ENCODE assay signal across 17 cellular contexts in genomic region chr9:125906144-125906543, GRCh38.
A peak's percentile ranks its signal among the peaks of the same experiment; 100 is the strongest.
DNase-seq lines count a peak whose midpoint lies in the region; ATAC-seq and TF ChIP-seq lines count a peak whose summit lies in the region.
"Had no signal": no experiment of that assay in that cellular context is flagged by ENCODE, and none has a peak within 500 bp of the region (broad histone marks: within the 10 kb centered on the region; RNA-seq: fewer than 3 reads in every experiment).

No MANE protein-coding gene starts in this region.

- POLR2A ChIA-PET in HEK293T (lab: Yijun Ruan, JAX): no interaction called here

- no peak for ATAC-seq in GM18907 (IDR thresholded peaks at IDR 0.05; ENCODE audit: unreplicated experiment)
- ATAC-seq: activated CD4-positive, alpha-beta T cell treated with anti-CD3 and anti-CD28 coated beads for 36 hours; GM23338; left colon had no signal

- peak; percentile 48 for DNase-seq in AG08395 (ENCODE audit: low spot score)
- no peak for DNase-seq in HEK293T (ENCODE audit: extremely low spot score)
- peak; percentile 63 for DNase-seq in astrocyte of the hippocampus (ENCODE audit: low read depth, low spot score)
- DNase-seq in iris pigment epithelial cell (ENCODE audit: low read depth): peak; percentile 55
- DNase-seq in activated CD8-positive, alpha-beta memory T cell treated with anti-CD3 and anti-CD28 coated beads, Interleukin-2, amount 50 U/mL, for 48 hours: no peak
- no peak for DNase-seq in cortex of kidney (lab: John Stamatoyannopoulos, UW)
- no peak for DNase-seq in RKO (ENCODE audit: low spot score)
- DNase-seq: activated CD4-positive, alpha-beta T cell treated with anti-CD3 and anti-CD28 coated beads for 36 hours; activated naive CD4-positive, alpha-beta T cell treated with anti-CD3 and anti-CD28 coated beads, Interleukin-2, amount 10 ng/mL, durations not matched to agents 7 days and 5 days; cerebellar nuclear complex; DMS 273 treated with DMSO at 0.1 percent for 48 hours; left colon; NCI-H1048; stimulated activated CD4-positive, alpha-beta T cell treated with anti-CD3 and anti-CD28 coated beads, Interleukin-15, amount 100 ng/mL, for 24 hours; substantia nigra had no signal

- CTCF ChIA-PET in HEK293T (lab: Yijun Ruan, JAX): no interaction called here

TF ChIP-seq in HEK293T, 16 proteins besides CTCF, POLR2A, EP300 and RAD21:
- TF ChIP-seq LEF1 (IDR thresholded peaks at IDR 0.05; ENCODE audit: borderline replicate concordance) (no peak), PKNOX1 (IDR thresholded peaks at IDR 0.05) (peak; percentile 10; the same call in 1 of the 2 replicates), CTBP1 (IDR thresholded peaks at IDR 0.05; ENCODE audit: borderline replicate concordance) (peak; percentile 71; the same call in 1 of the 2 replicates), ARNT (IDR thresholded peaks at IDR 0.05) (peak; percentile 54; the same call in 1 of the 2 replicates), TARDBP (IDR thresholded peaks at IDR 0.05) (no peak), ELF4 (IDR thresholded peaks at IDR 0.05) (no peak)

Comparison
In these comparisons a context has a peak if more than half of its experiments do, and no peak if none do; other contexts are left out.
1. DNase-seq: peak in AG08395 (single experiment), astrocyte of the hippocampus (single experiment) and iris pigment epithelial cell (single experiment); none in HEK293T (single experiment), activated CD8-positive, alpha-beta memory T cell treated with anti-CD3 and anti-CD28 coated beads, Interleukin-2, amount 50 U/mL, for 48 hours (single experiment), cortex of kidney (single experiment) and RKO (single experiment).